Comparison of ENCODE assay signal across 8 cellular contexts in genomic region chr1:200510228-200510623, GRCh38.
A peak's percentile ranks its signal among the peaks of the same experiment; 100 is the strongest.
DNase-seq lines count a peak whose midpoint lies in the region; ATAC-seq and TF ChIP-seq lines count a peak whose summit lies in the region.

No MANE protein-coding gene starts in this region.

- H3K9me3 Mint-ChIP-seq in activated T-helper 17 cell treated with anti-CD3 and anti-CD28 coated beads, Interleukin-2, amount 50 U/mL, for 72 hours, result no peaks in the 10 kb centered on the region

- no peaks in the 10 kb centered on the region for H3K79me2 ChIP-seq in osteoblast (ENCODE audit: insufficient read depth, low read length)

- H3K27ac ChIP-seq in osteoblast (ENCODE audit: low read depth, low read length) (no peak overlapping the region), transverse colon (no peak overlapping the region)

- TF ChIP-seq EP300 in transverse colon (IDR thresholded peaks at IDR 0.05; ENCODE audit: low read depth), result no peak

- H3K9me3 ChIP-seq in osteoblast (ENCODE audit: low read depth, low read length) (no peaks in the 10 kb centered on the region), transverse colon (no peaks in the 10 kb centered on the region)

- ATAC-seq in GM21717 (IDR thresholded peaks at IDR 0.05; ENCODE audit: unreplicated experiment), result peak; percentile 89
- peak; percentile 72 for ATAC-seq in activated T-helper 17 cell treated with anti-CD3 and anti-CD28 coated beads, Interleukin-2, amount 50 U/mL, for 72 hours (replicated peaks)

- H4K20me1 ChIP-seq in osteoblast (ENCODE audit: insufficient read depth, low read length), result no peaks in the 10 kb centered on the region

- intact Hi-C loops in transverse colon (cut with DNase I; ENCODE audit: low total_unique reads), result no loop called here

- no peak overlapping the region for H2AFZ ChIP-seq in osteoblast (ENCODE audit: low read length)

- DNase-seq in DMS79 treated with DMSO at 0.1 percent for 48 hours (lab: John Stamatoyannopoulos, UW) (peak; percentile 88), LNCaP clone FGC (ENCODE audit: low read depth) (peak; percentile 68), RPMI8226 (peak; percentile 91), foreskin fibroblast (peak; percentile 77 to 89), osteoblast (ENCODE audit: insufficient read length, low spot score, missing footprints) (peak; percentile 89), transverse colon (peak; percentile 74)

- H3K4me1 ChIP-seq in osteoblast (ENCODE audit: insufficient read depth, low read length) (peaks cover 6% of the 10 kb centered on the region), transverse colon (peaks cover 0 to 7% (median 0%) of the 10 kb centered on the region in 4 donors)

- H3K36me3 Mint-ChIP-seq in activated T-helper 17 cell treated with anti-CD3 and anti-CD28 coated beads, Interleukin-2, amount 50 U/mL, for 72 hours (ENCODE audit: low read depth), result no peaks in the 10 kb centered on the region

- no peak overlapping the region for H3K4me3 Mint-ChIP-seq in activated T-helper 17 cell treated with anti-CD3 and anti-CD28 coated beads, Interleukin-2, amount 50 U/mL, for 72 hours

- no peaks in the 10 kb centered on the region for H3K4me1 Mint-ChIP-seq in activated T-helper 17 cell treated with anti-CD3 and anti-CD28 coated beads, Interleukin-2, amount 50 U/mL, for 72 hours

- H3K36me3 ChIP-seq in osteoblast (ENCODE audit: insufficient read depth, low read length), result no peaks in the 10 kb centered on the region
- H3K36me3 ChIP-seq in transverse colon, result no peaks in the 10 kb centered on the region

- TF ChIP-seq POLR2A in transverse colon (IDR thresholded peaks at IDR 0.05), result no peak

- 14 to 21% methylated on average over 4 of the region's 4 CpGs for WGBS in transverse colon (ENCODE audit: low coverage in 1 of 2), 2 donors

- no peak overlapping the region for H3K27ac Mint-ChIP-seq in activated T-helper 17 cell treated with anti-CD3 and anti-CD28 coated beads, Interleukin-2, amount 50 U/mL, for 72 hours

- peaks cover 17% of the 10 kb centered on the region for H3K27me3 Mint-ChIP-seq in activated T-helper 17 cell treated with anti-CD3 and anti-CD28 coated beads, Interleukin-2, amount 50 U/mL, for 72 hours

- H3K27me3 ChIP-seq in osteoblast (ENCODE audit: insufficient read depth, low read length), result peaks cover 4% of the 10 kb centered on the region
- peaks cover 15% of the 10 kb centered on the region for H3K27me3 ChIP-seq in transverse colon

- TF ChIP-seq CTCF in LNCaP clone FGC (IDR thresholded peaks at IDR 0.05; ENCODE audit: control insufficient read depth, extremely low read depth, insufficient read depth) (peak; percentile 93), foreskin fibroblast (IDR thresholded peaks at IDR 0.05; ENCODE audit: low read depth, low read length) (peak; percentile 88), osteoblast (IDR thresholded peaks at IDR 0.05; ENCODE audit: extremely low read depth, low read depth, low read length) (peak; percentile 95), transverse colon (IDR thresholded peaks at IDR 0.05) (peak; percentile 82 to 98 (median 91))

- peak overlapping the region; percentile 53 for H3K4me2 ChIP-seq in osteoblast (ENCODE audit: insufficient read depth, low read length)

- H3K4me3 ChIP-seq in LNCaP clone FGC (ENCODE audit: low read depth, low read length) (no peak overlapping the region), foreskin fibroblast (ENCODE audit: low read depth in 1 of 2, low read length in 2 of 2) (no peak overlapping the region), osteoblast (ENCODE audit: insufficient read depth, low read length) (no peak overlapping the region), transverse colon (no peak overlapping the region)

- in situ Hi-C loops in transverse colon (cut with MboI; ENCODE audit: low pct_ligation_motif_present in 1 of 4, low pct_unique_long_range_greater_than_20kb in 1 of 4, low sequenced_read_pairs in 3 of 4), result loop anchor here in 2 of 4 donors (10.0 to 25.0 kb wide), 2 partner anchors 825 to 1748 kb away; no protein-coding TSS in a partner anchor
